Comparison of ENCODE assay signal across 14 cellular contexts in the genomic region with DNA sequence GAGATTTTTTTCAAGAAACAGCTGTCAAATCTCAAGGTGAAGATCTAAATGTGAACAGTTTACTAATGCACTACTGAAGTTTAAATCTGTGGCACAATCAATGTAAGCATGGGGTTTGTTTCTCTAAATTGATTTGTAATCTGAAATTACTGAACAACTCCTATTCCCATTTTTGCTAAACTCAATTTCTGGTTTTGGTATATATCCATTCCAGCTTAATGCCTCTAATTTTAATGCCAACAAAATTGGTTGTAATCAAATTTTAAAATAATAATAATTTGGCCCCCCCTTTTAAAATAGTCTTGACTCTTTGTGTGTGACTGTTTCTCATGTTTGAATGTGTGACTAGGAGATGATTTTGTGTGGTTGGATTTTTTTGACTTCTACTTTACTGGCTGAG. TPM values are rescaled to one million over a fixed set of nuclear protein-coding genes. Genes with fewer than 3 reads are reported as not detected.
DNase-seq lines count a peak whose midpoint lies in the region; ATAC-seq and TF ChIP-seq lines count a peak whose summit lies in the region.
"Had no signal": no experiment of that assay in that cellular context is flagged by ENCODE, and none has a peak within 500 bp of the region (broad histone marks: within the 10 kb centered on the region; RNA-seq: fewer than 3 reads in every experiment).

No MANE protein-coding gene starts in this region.

- H3K36me3 ChIP-seq in right lobe of liver: peaks cover 5 to 26% (median 13%) of the 10 kb centered on the region in 4 donors
- H3K36me3 ChIP-seq in stomach smooth muscle (ENCODE audit: control insufficient read depth in 2 of 2, insufficient read depth in 2 of 2, low read length in 2 of 2): peaks cover 11 to 29% of the 10 kb centered on the region in 2 donors
- peaks cover 0 to 36% of the 10 kb centered on the region in 2 donors for H3K36me3 ChIP-seq in left lung

- H3K27me3 Mint-ChIP-seq in activated T-cell treated with anti-CD3 and anti-CD28 coated beads, Interleukin-2, amount 50 U/mL, for 4 hours (ENCODE audit: low read depth): no peaks in the 10 kb centered on the region
- H3K27me3 Mint-ChIP-seq in activated naive CD8-positive, alpha-beta T cell: no peaks in the 10 kb centered on the region

- H3K4me3 Mint-ChIP-seq in activated T-cell treated with anti-CD3 and anti-CD28 coated beads, Interleukin-2, amount 50 U/mL, for 4 hours: peak overlapping the region; percentile 1
- H3K4me3 Mint-ChIP-seq in activated naive CD8-positive, alpha-beta T cell: peak overlapping the region; percentile 55

- intact Hi-C loops in right lobe of liver (cut with DNase I) (no loop called here), left lung (cut with DNase I) (no loop called here), left colon (cut with DNase I, micrococcal nuclease) (no loop called here)

- H3K9me3 ChIP-seq in right lobe of liver (no peaks in the 10 kb centered on the region), stomach smooth muscle (ENCODE audit: control insufficient read depth in 2 of 2, low read length in 2 of 2) (no peaks in the 10 kb centered on the region), left lung (no peaks in the 10 kb centered on the region)
- H3K9me3 ChIP-seq: esophagus squamous epithelium had no signal

- no peaks in the 10 kb centered on the region for H3K27me3 ChIP-seq in right lobe of liver
- H3K27me3 ChIP-seq in stomach smooth muscle (ENCODE audit: control insufficient read depth in 1 of 2, insufficient read depth in 2 of 2, low read length in 2 of 2): no peaks in the 10 kb centered on the region
- H3K27me3 ChIP-seq in left lung: no peaks in the 10 kb centered on the region
- H3K27me3 ChIP-seq: brain microvascular endothelial cell, esophagus squamous epithelium had no signal

- peak overlapping the region in 2 of 3 donors; percentile 100 for H3K27ac ChIP-seq in right lobe of liver
- no peak overlapping the region for H3K27ac ChIP-seq in stomach smooth muscle (ENCODE audit: low read length)
- H3K27ac ChIP-seq in left lung: peak overlapping the region in 1 of 2 donors; percentile 37
- H3K27ac ChIP-seq: brain microvascular endothelial cell had no signal

- H3K4me1 ChIP-seq in right lobe of liver (peaks cover 0 to 16% (median 0%) of the 10 kb centered on the region in 4 donors), stomach smooth muscle (ENCODE audit: control insufficient read depth, insufficient read depth, low read length) (peaks cover 5% of the 10 kb centered on the region), left lung (peaks cover 0 to 71% of the 10 kb centered on the region in 2 donors)

- TF ChIP-seq CTCF in right lobe of liver (IDR thresholded peaks at IDR 0.05) (no peak), left lung (IDR thresholded peaks at IDR 0.05) (no peak), GM20000 (IDR thresholded peaks at IDR 0.05; ENCODE audit: extremely low read depth, missing control alignments) (no peak)

- TF ChIP-seq POLR2A in right lobe of liver (IDR thresholded peaks at IDR 0.05): no peak

- peaks cover 51% of the 10 kb centered on the region for H3K4me1 Mint-ChIP-seq in activated T-cell treated with anti-CD3 and anti-CD28 coated beads, Interleukin-2, amount 50 U/mL, for 4 hours (ENCODE audit: low read depth)
- H3K4me1 Mint-ChIP-seq in activated naive CD8-positive, alpha-beta T cell (ENCODE audit: low read depth): peaks cover 54% of the 10 kb centered on the region

- no peaks in the 10 kb centered on the region for H3K9me3 Mint-ChIP-seq in activated T-cell treated with anti-CD3 and anti-CD28 coated beads, Interleukin-2, amount 50 U/mL, for 4 hours
- no peaks in the 10 kb centered on the region for H3K9me3 Mint-ChIP-seq in activated naive CD8-positive, alpha-beta T cell (ENCODE audit: low read depth)

- no peak for ATAC-seq in activated T-cell treated with anti-CD3 and anti-CD28 coated beads, Interleukin-2, amount 50 U/mL, for 4 hours
- ATAC-seq in right lobe of liver (no peak), left lung (no peak), left colon (no peak)

- peaks cover 23% of the 10 kb centered on the region for H3K36me3 Mint-ChIP-seq in activated T-cell treated with anti-CD3 and anti-CD28 coated beads, Interleukin-2, amount 50 U/mL, for 4 hours (ENCODE audit: insufficient read depth)
- H3K36me3 Mint-ChIP-seq in activated naive CD8-positive, alpha-beta T cell: peaks cover 9% of the 10 kb centered on the region

- peak overlapping the region; percentile 78 for H3K27ac Mint-ChIP-seq in activated naive CD8-positive, alpha-beta T cell

- no peak overlapping the region for H3K4me3 ChIP-seq in right lobe of liver
- peak overlapping the region; percentile 23 to 75 for H3K4me3 ChIP-seq in stomach smooth muscle (ENCODE audit: low read length in 2 of 2)
- H3K4me3 ChIP-seq in left lung: peak overlapping the region in 1 of 2 donors; percentile 98

- no peak overlapping the region for H3K9ac ChIP-seq in stomach smooth muscle (ENCODE audit: low read length in 2 of 2)

- DNase-seq in activated T-cell treated with anti-CD3 and anti-CD28 coated beads, Interleukin-2, amount 50 U/mL, for 4 hours: no peak
- no peak for DNase-seq in activated T-cell treated with anti-CD3 and anti-CD28 coated beads, Interleukin-2, amount 50 U/mL, for 1 hour
- DNase-seq in right lobe of liver: no peak
- DNase-seq in left lung: no peak
- no peak for DNase-seq in GM20000 (ENCODE audit: low spot score)
- DNase-seq in left colon: no peak
- DNase-seq: brain microvascular endothelial cell; esophagus squamous epithelium; NCI-H1105; NCI-H82; occipital lobe; stimulated activated CD4-positive, alpha-beta T cell treated with anti-CD3 and anti-CD28 coated beads, Interleukin-1b, Interleukin-23, amount 100 ng/mL, for 48 hours had no signal

RNA-seq across cellular contexts. Expression of gene PNRC1, which starts 4.0 kb away (rescaled TPM):
- total RNA-seq in activated T-cell treated with anti-CD3 and anti-CD28 coated beads, Interleukin-2, amount 50 U/mL, for 4 hours: 10 to 100 TPM; 42.8 to 54.1 (median 48.3) TPM
- total RNA-seq in right lobe of liver (100 to 1,000 TPM in 3 of 6 experiments, 10 to 100 TPM in 3; 55.4 to 182 (median 105) TPM), left lung (100 to 1,000 TPM; 143 to 153 TPM), left colon (100 to 1,000 TPM in 1 of 2 donors, 10 to 100 TPM in 1; 73.1 to 138 TPM)

RNA-seq across cellular contexts. Expression of gene SRSF12, which starts 33.3 kb away (rescaled TPM):
- total RNA-seq in activated T-cell treated with anti-CD3 and anti-CD28 coated beads, Interleukin-2, amount 50 U/mL, for 4 hours: 1 to 10 TPM in 1 of 3 donors, under 1 TPM in 2; 0.11 to 1.3 (median 0.30) TPM
- total RNA-seq in right lobe of liver (under 1 TPM in 4 of 6 experiments, not detected in 2; 0.22 to 0.78 (median 0.40) TPM), left lung (under 1 TPM; 0.63 to 0.76 TPM), left colon (under 1 TPM in 1 of 2 donors, not detected in 1; 0.53 TPM)

Comparison
In these comparisons a context has a peak if more than half of its experiments do, and no peak if none do; other contexts are left out.
1. H3K4me3 ChIP-seq: peak in stomach smooth muscle (2 of 2); none in right lobe of liver (0 of 3).